In the genomic region with DNA sequence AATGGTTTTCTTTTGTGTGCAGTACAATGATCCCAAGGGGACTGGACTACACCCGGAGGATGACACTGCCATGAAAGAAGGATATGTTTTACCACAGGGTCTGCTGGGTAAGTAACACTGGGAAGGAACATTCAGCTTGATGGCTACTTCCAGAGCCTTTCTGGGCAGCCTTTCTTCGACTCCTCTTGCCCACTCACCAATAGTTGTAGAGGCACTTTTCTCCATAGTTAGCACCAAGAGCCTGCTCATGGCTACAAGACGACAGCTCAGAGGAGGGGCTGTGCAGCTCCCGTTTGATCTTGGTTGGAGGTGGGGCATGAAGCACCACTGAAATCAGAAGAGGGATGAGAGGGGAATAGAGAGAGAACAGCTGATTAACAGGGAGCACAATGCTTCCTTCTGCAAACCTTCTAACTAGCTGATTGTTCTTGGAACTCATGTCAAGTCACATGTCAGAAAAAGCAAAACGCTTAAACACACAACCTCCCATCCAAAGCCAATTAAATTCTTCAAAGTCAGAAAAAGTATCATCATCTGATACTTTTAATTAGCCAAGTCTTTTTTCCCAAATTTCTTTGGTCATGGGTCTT, we compare ENCODE assay signal across 18 cellular contexts.
"Had no signal": no experiment of that assay in that cellular context is flagged by ENCODE, and none has a peak within 500 bp of the region (broad histone marks: within the 10 kb centered on the region; RNA-seq: fewer than 3 reads in every experiment).

No MANE protein-coding gene starts in this region.

- H3K9me3 ChIP-seq: esophagus squamous epithelium, psoas muscle, suprapubic skin, vagina had no signal

- H3K27ac ChIP-seq: esophagus squamous epithelium, psoas muscle, suprapubic skin, vagina, VCaP had no signal

- H3K4me3 Mint-ChIP-seq: activated T-cell treated with anti-CD3 and anti-CD28 coated beads, Interleukin-2, amount 50 U/mL, for 72 hours had no signal

- DNase-seq: activated CD4-positive, alpha-beta T cell treated with anti-CD3 and anti-CD28 coated beads for 1 hour; activated effector memory CD4-positive, alpha-beta T cell treated with anti-CD3 and anti-CD28 coated beads, Interleukin-2, amount 50 U/mL, for 16 hours; activated naive CD4-positive, alpha-beta T cell treated with anti-CD3 and anti-CD28 coated beads, Interleukin-2, amount 50 U/mL, for 16 hours; activated T-cell treated with anti-CD3 and anti-CD28 coated beads, Interleukin-2, amount 50 U/mL, for 72 hours; aorta; effector CD8-positive, alpha-beta T cell; esophagus squamous epithelium; hippocampal formation; kidney; psoas muscle; right cardiac atrium; stimulated activated naive CD8-positive, alpha-beta T cell treated with anti-CD3 and anti-CD28 coated beads, Interleukin-15, Interleukin-2, amounts not matched to agents 100 U/mL and 50 U/mL, for 24 hours; T-helper 2 cell; trophoblast cell had no signal

- H3K9me3 Mint-ChIP-seq: activated T-cell treated with anti-CD3 and anti-CD28 coated beads, Interleukin-2, amount 50 U/mL, for 72 hours had no signal

- H3K27me3 ChIP-seq: esophagus squamous epithelium, suprapubic skin, vagina had no signal

- H3K27ac Mint-ChIP-seq: activated T-cell treated with anti-CD3 and anti-CD28 coated beads, Interleukin-2, amount 50 U/mL, for 72 hours had no signal

- H3K4me1 ChIP-seq: esophagus squamous epithelium, psoas muscle, suprapubic skin, vagina had no signal

- ATAC-seq: activated T-cell treated with anti-CD3 and anti-CD28 coated beads, Interleukin-2, amount 50 U/mL, for 72 hours; left lobe of liver; psoas muscle; right cardiac atrium; stimulated activated naive CD8-positive, alpha-beta T cell treated with anti-CD3 and anti-CD28 coated beads, Interleukin-15, Interleukin-2, amounts not matched to agents 100 U/mL and 50 U/mL, for 24 hours had no signal

- H3K4me3 ChIP-seq: esophagus squamous epithelium, psoas muscle, suprapubic skin, vagina had no signal
